Comparison of ENCODE assay signal across 1 cellular context in genomic region chr1:153532769-153533599, GRCh38.
A peak's percentile ranks its signal among the peaks of the same experiment; 100 is the strongest.
TF ChIP-seq lines count a peak whose summit lies in the region.

No MANE protein-coding gene starts in this region.

TF ChIP-seq in HepG2, 621 proteins besides CTCF, POLR2A, EP300 and RAD21 (continued from another document and continues in another):
- TF ChIP-seq MXD3 (CRISPR knock-in tag; IDR thresholded peaks at IDR 0.05) (no peak), ZNF275 (CRISPR knock-in tag; IDR thresholded peaks at IDR 0.05; ENCODE audit: borderline replicate concordance) (no peak), HES4 (CRISPR knock-in tag; IDR thresholded peaks at IDR 0.05; ENCODE audit: borderline replicate concordance) (no peak), ZBTB20 (CRISPR knock-in tag; IDR thresholded peaks at IDR 0.05; ENCODE audit: borderline replicate concordance, low read depth) (no peak), LCORL (IDR thresholded peaks at IDR 0.05) (no peak), LCORL (CRISPR knock-in tag; IDR thresholded peaks at IDR 0.05) (peak; percentile 50), ZNF7 (CRISPR knock-in tag; IDR thresholded peaks at IDR 0.05) (no peak), ZNF253 (CRISPR knock-in tag; IDR thresholded peaks at IDR 0.05; ENCODE audit: borderline replicate concordance) (no peak), FOXJ3 (CRISPR knock-in tag; IDR thresholded peaks at IDR 0.05; ENCODE audit: borderline replicate concordance) (no peak; the same call in 1 of the 2 replicates), KDM1A (CRISPR knock-in tag; IDR thresholded peaks at IDR 0.05) (peak; percentile 41; the same call in 1 of the 2 replicates), ZNF441 (CRISPR knock-in tag; IDR thresholded peaks at IDR 0.05; ENCODE audit: borderline replicate concordance) (no peak), PRDM15 (CRISPR knock-in tag; IDR thresholded peaks at IDR 0.05) (no peak), KDM6A (CRISPR knock-in tag; IDR thresholded peaks at IDR 0.05; ENCODE audit: low read depth) (peak; percentile 53; the same call in 1 of the 2 replicates), ZFP36L2 (CRISPR knock-in tag; IDR thresholded peaks at IDR 0.05) (no peak), SRY (CRISPR knock-in tag; IDR thresholded peaks at IDR 0.05) (no peak), ZNF569 (CRISPR knock-in tag; IDR thresholded peaks at IDR 0.05; ENCODE audit: borderline replicate concordance) (no peak), ZNF12 (CRISPR knock-in tag; IDR thresholded peaks at IDR 0.05) (no peak), TFDP2 (CRISPR knock-in tag; IDR thresholded peaks at IDR 0.05) (no peak), ZNF709 (CRISPR knock-in tag; IDR thresholded peaks at IDR 0.05) (no peak), HOXA7 (CRISPR knock-in tag; IDR thresholded peaks at IDR 0.05) (no peak), MYNN (CRISPR knock-in tag; IDR thresholded peaks at IDR 0.05; ENCODE audit: low read depth) (no peak), KLF9 (CRISPR knock-in tag; IDR thresholded peaks at IDR 0.05; ENCODE audit: low read depth) (no peak), ZNF557 (CRISPR knock-in tag; IDR thresholded peaks at IDR 0.05) (no peak), MLX (CRISPR knock-in tag; IDR thresholded peaks at IDR 0.05) (no peak), IRF1 (CRISPR knock-in tag; IDR thresholded peaks at IDR 0.05; ENCODE audit: low read depth) (no peak), SIN3B (IDR thresholded peaks at IDR 0.05; ENCODE audit: low read length) (no peak), RERE (CRISPR knock-in tag; IDR thresholded peaks at IDR 0.05; ENCODE audit: low read depth) (no peak), ERF (CRISPR knock-in tag; IDR thresholded peaks at IDR 0.05) (0 out of 2 replicates have a peak, but pooled peaks have one; percentile 38), HDAC2 (CRISPR knock-in tag; IDR thresholded peaks at IDR 0.05) (peak; percentile 78), RORA (CRISPR knock-in tag; IDR thresholded peaks at IDR 0.05) (no peak), ARHGAP35 (CRISPR knock-in tag; IDR thresholded peaks at IDR 0.05; ENCODE audit: borderline replicate concordance) (no peak), ZKSCAN5 (CRISPR knock-in tag; IDR thresholded peaks at IDR 0.05) (no peak), MYC (CRISPR knock-in tag; IDR thresholded peaks at IDR 0.05; ENCODE audit: borderline replicate concordance) (peak; percentile 32; the same call in 1 of the 2 replicates), ZNF451 (CRISPR knock-in tag; IDR thresholded peaks at IDR 0.05) (no peak), CSRNP1 (CRISPR knock-in tag; IDR thresholded peaks at IDR 0.05) (no peak), SP1 (IDR thresholded peaks at IDR 0.05) (no peak), SP1 (CRISPR knock-in tag; IDR thresholded peaks at IDR 0.05) (no peak), ZNF724P (CRISPR knock-in tag; IDR thresholded peaks at IDR 0.05; ENCODE audit: borderline replicate concordance) (no peak), NR3C1 (CRISPR knock-in tag; IDR thresholded peaks at IDR 0.05) (no peak), MXD1 (CRISPR knock-in tag; IDR thresholded peaks at IDR 0.05) (no peak), HNF1B (CRISPR knock-in tag; IDR thresholded peaks at IDR 0.05) (peak; percentile 70; the same call in 1 of the 2 replicates), ZNF414 (CRISPR knock-in tag; IDR thresholded peaks at IDR 0.05) (0 out of 2 replicates have a peak, but pooled peaks have one; percentile 40), TRAFD1 (CRISPR knock-in tag; IDR thresholded peaks at IDR 0.05; ENCODE audit: borderline replicate concordance) (no peak), PCBP2 (optimal IDR thresholded peaks at IDR 0.05; ENCODE audit: low read depth, low read length, poor library complexity, severe bottlenecking) (no peak), ELF1 (CRISPR knock-in tag; IDR thresholded peaks at IDR 0.05) (no peak)
